Comparison of ENCODE assay signal across 27 cellular contexts in the genomic region with DNA sequence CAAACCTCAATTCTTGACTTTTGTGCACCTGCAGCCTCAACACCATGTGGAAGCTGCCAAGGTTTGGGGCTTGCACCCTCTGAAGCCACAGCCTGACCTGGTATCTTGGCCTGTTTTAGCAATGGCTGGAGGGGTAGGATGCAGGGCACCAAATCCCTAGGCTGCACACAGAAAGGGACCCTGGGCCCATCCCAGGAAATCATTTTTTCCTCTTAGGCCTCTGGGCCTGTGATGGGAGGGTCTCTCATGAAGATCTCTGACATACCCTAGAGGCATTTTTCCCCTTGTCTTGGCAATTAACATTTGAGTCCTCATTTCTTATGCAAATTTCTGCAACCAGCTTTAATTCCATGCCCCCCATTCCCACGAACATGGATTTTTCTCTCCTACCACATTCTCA.
DNase-seq lines count a peak whose midpoint lies in the region; ATAC-seq, FAIRE-seq and TF ChIP-seq lines count a peak whose summit lies in the region.
"Had no signal": no experiment of that assay in that cellular context is flagged by ENCODE, and none has a peak within 500 bp of the region (broad histone marks: within the 10 kb centered on the region; RNA-seq: fewer than 3 reads in every experiment).

No MANE protein-coding gene starts in this region.

- peaks cover 53% of the 10 kb centered on the region for H3K4me1 Mint-ChIP-seq in T-helper 2 cell treated with Interferon-gamma antibody and Interleukin-4, amounts not matched to agents 5 μg/mL and 100 μg/mL, for 36 hours (ENCODE audit: low read depth)
- peaks cover 93% of the 10 kb centered on the region for H3K4me1 Mint-ChIP-seq in stimulated activated naive CD8-positive, alpha-beta T cell treated with anti-CD3 and anti-CD28 coated beads, Interleukin-15, Interleukin-2, amounts not matched to agents 100 ng/mL and 50 ng/mL, for 24 hours (ENCODE audit: low read depth)
- peaks cover 93% of the 10 kb centered on the region for H3K4me1 Mint-ChIP-seq in stimulated activated naive CD8-positive, alpha-beta T cell treated with anti-CD3 and anti-CD28 coated beads, Interleukin-15, amount 100 ng/mL, for 72 hours
- peaks cover 89% of the 10 kb centered on the region for H3K4me1 Mint-ChIP-seq in activated naive CD8-positive, alpha-beta T cell treated with anti-CD3 and anti-CD28 coated beads, Interleukin-2, amount 50 U/mL, for 24 hours

- TF ChIP-seq POLR2A in H54 (IDR thresholded peaks at IDR 0.05; ENCODE audit: low read depth, low read length), result no peak

- DNase-seq in T-helper 2 cell treated with Interferon-gamma antibody and Interleukin-4, amounts not matched to agents 5 μg/mL and 100 μg/mL, for 36 hours (ENCODE audit: low spot score), result no peak
- no peak for DNase-seq in T-helper 2 cell
- no peak for DNase-seq in stimulated activated naive CD8-positive, alpha-beta T cell treated with anti-CD3 and anti-CD28 coated beads, Interleukin-15, amount 100 ng/mL, for 72 hours
- no peak for DNase-seq in activated naive CD8-positive, alpha-beta T cell treated with anti-CD3 and anti-CD28 coated beads, Interleukin-2, amount 50 U/mL, for 24 hours
- no peak for DNase-seq in H54 (ENCODE audit: insufficient read length, low spot score)
- DNase-seq in NCI-H1105 (lab: John Stamatoyannopoulos, UW), result no peak
- DNase-seq in NCI-H2029 (lab: John Stamatoyannopoulos, UW), result no peak
- DNase-seq: activated CD4-positive, CD25-positive, alpha-beta regulatory T cell; adrenal gland; DMS 273 treated with DMSO at 0.1 percent for 48 hours; EL; foreskin fibroblast; GOT3; head of caudate nucleus; kidney; NCI-H1048; NCI-H1694 treated with DMSO at 0.1 percent for 48 hours; NCI-H446 treated with DMSO at 0.1 percent for 48 hours; NCI-H82; small intestine; stimulated activated naive CD4-positive, alpha-beta T cell; SW 1271; testis had no signal

- no peak overlapping the region for H3K4me3 Mint-ChIP-seq in T-helper 2 cell treated with Interferon-gamma antibody and Interleukin-4, amounts not matched to agents 5 μg/mL and 100 μg/mL, for 36 hours
- no peak overlapping the region for H3K4me3 Mint-ChIP-seq in stimulated activated naive CD8-positive, alpha-beta T cell treated with anti-CD3 and anti-CD28 coated beads, Interleukin-15, Interleukin-2, amounts not matched to agents 100 ng/mL and 50 ng/mL, for 24 hours
- no peak overlapping the region for H3K4me3 Mint-ChIP-seq in stimulated activated naive CD8-positive, alpha-beta T cell treated with anti-CD3 and anti-CD28 coated beads, Interleukin-15, amount 100 ng/mL, for 72 hours
- H3K4me3 Mint-ChIP-seq in activated naive CD8-positive, alpha-beta T cell treated with anti-CD3 and anti-CD28 coated beads, Interleukin-2, amount 50 U/mL, for 24 hours, result no peak overlapping the region
- H3K4me3 Mint-ChIP-seq: dendritic cell treated with granulocyte-macrophage colony-stimulating factor and Interleukin-4, amounts not matched to agents 40 ng/mL and 50 ng/mL, for 4 days had no signal

- no peaks in the 10 kb centered on the region for H3K27me3 Mint-ChIP-seq in T-helper 2 cell treated with Interferon-gamma antibody and Interleukin-4, amounts not matched to agents 5 μg/mL and 100 μg/mL, for 36 hours (ENCODE audit: low read depth)
- H3K27me3 Mint-ChIP-seq in stimulated activated naive CD8-positive, alpha-beta T cell treated with anti-CD3 and anti-CD28 coated beads, Interleukin-15, Interleukin-2, amounts not matched to agents 100 ng/mL and 50 ng/mL, for 24 hours, result no peaks in the 10 kb centered on the region
- no peaks in the 10 kb centered on the region for H3K27me3 Mint-ChIP-seq in stimulated activated naive CD8-positive, alpha-beta T cell treated with anti-CD3 and anti-CD28 coated beads, Interleukin-15, amount 100 ng/mL, for 72 hours
- H3K27me3 Mint-ChIP-seq in activated naive CD8-positive, alpha-beta T cell treated with anti-CD3 and anti-CD28 coated beads, Interleukin-2, amount 50 U/mL, for 24 hours, result no peaks in the 10 kb centered on the region

- no peak for ATAC-seq in stimulated activated naive CD8-positive, alpha-beta T cell treated with anti-CD3 and anti-CD28 coated beads, Interleukin-15, amount 100 ng/mL, for 72 hours
- ATAC-seq in activated naive CD8-positive, alpha-beta T cell treated with anti-CD3 and anti-CD28 coated beads, Interleukin-2, amount 50 U/mL, for 24 hours, result no peak

- H3K27ac Mint-ChIP-seq in T-helper 2 cell treated with Interferon-gamma antibody and Interleukin-4, amounts not matched to agents 5 μg/mL and 100 μg/mL, for 36 hours, result peak overlapping the region; percentile 82
- peak overlapping the region; percentile 95 for H3K27ac Mint-ChIP-seq in stimulated activated naive CD8-positive, alpha-beta T cell treated with anti-CD3 and anti-CD28 coated beads, Interleukin-15, Interleukin-2, amounts not matched to agents 100 ng/mL and 50 ng/mL, for 24 hours
- H3K27ac Mint-ChIP-seq in stimulated activated naive CD8-positive, alpha-beta T cell treated with anti-CD3 and anti-CD28 coated beads, Interleukin-15, amount 100 ng/mL, for 72 hours, result no peak overlapping the region
- H3K27ac Mint-ChIP-seq in activated naive CD8-positive, alpha-beta T cell treated with anti-CD3 and anti-CD28 coated beads, Interleukin-2, amount 50 U/mL, for 24 hours, result peak overlapping the region; percentile 91
- H3K27ac Mint-ChIP-seq: dendritic cell treated with granulocyte-macrophage colony-stimulating factor and Interleukin-4, amounts not matched to agents 40 ng/mL and 50 ng/mL, for 4 days had no signal

- no peak for FAIRE-seq in H54 (lab: Jason Lieb, UNC)
- FAIRE-seq: endometrium, GM19239, kidney, small intestine had no signal

- peaks cover 41% of the 10 kb centered on the region for H3K9me3 Mint-ChIP-seq in T-helper 2 cell treated with Interferon-gamma antibody and Interleukin-4, amounts not matched to agents 5 μg/mL and 100 μg/mL, for 36 hours
- H3K9me3 Mint-ChIP-seq in stimulated activated naive CD8-positive, alpha-beta T cell treated with anti-CD3 and anti-CD28 coated beads, Interleukin-15, Interleukin-2, amounts not matched to agents 100 ng/mL and 50 ng/mL, for 24 hours, result peaks cover 35% of the 10 kb centered on the region
- H3K9me3 Mint-ChIP-seq in stimulated activated naive CD8-positive, alpha-beta T cell treated with anti-CD3 and anti-CD28 coated beads, Interleukin-15, amount 100 ng/mL, for 72 hours, result peaks cover 47 to 55% of the 10 kb centered on the region in 2 donors
- peaks cover 53% of the 10 kb centered on the region for H3K9me3 Mint-ChIP-seq in activated naive CD8-positive, alpha-beta T cell treated with anti-CD3 and anti-CD28 coated beads, Interleukin-2, amount 50 U/mL, for 24 hours

- H3K36me3 Mint-ChIP-seq in T-helper 2 cell treated with Interferon-gamma antibody and Interleukin-4, amounts not matched to agents 5 μg/mL and 100 μg/mL, for 36 hours (ENCODE audit: low read depth), result peaks cover 83% of the 10 kb centered on the region
- H3K36me3 Mint-ChIP-seq in stimulated activated naive CD8-positive, alpha-beta T cell treated with anti-CD3 and anti-CD28 coated beads, Interleukin-15, Interleukin-2, amounts not matched to agents 100 ng/mL and 50 ng/mL, for 24 hours (ENCODE audit: low read depth), result peaks cover 95% of the 10 kb centered on the region
- peaks cover 95% of the 10 kb centered on the region for H3K36me3 Mint-ChIP-seq in activated naive CD8-positive, alpha-beta T cell treated with anti-CD3 and anti-CD28 coated beads, Interleukin-2, amount 50 U/mL, for 24 hours (ENCODE audit: low read depth)

Comparison
In these comparisons a context has a peak if more than half of its experiments do, and no peak if none do; other contexts are left out.
1. H3K27ac Mint-ChIP-seq: peak in T-helper 2 cell treated with Interferon-gamma antibody and Interleukin-4, amounts not matched to agents 5 μg/mL and 100 μg/mL, for 36 hours (single experiment), stimulated activated naive CD8-positive, alpha-beta T cell treated with anti-CD3 and anti-CD28 coated beads, Interleukin-15, Interleukin-2, amounts not matched to agents 100 ng/mL and 50 ng/mL, for 24 hours (single experiment) and activated naive CD8-positive, alpha-beta T cell treated with anti-CD3 and anti-CD28 coated beads, Interleukin-2, amount 50 U/mL, for 24 hours (single experiment); none in stimulated activated naive CD8-positive, alpha-beta T cell treated with anti-CD3 and anti-CD28 coated beads, Interleukin-15, amount 100 ng/mL, for 72 hours (0 of 2).